Comparison of ENCODE assay signal across 1 cellular context in genomic region chr10:125878957-125879835, GRCh38.
A peak's percentile ranks its signal among the peaks of the same experiment; 100 is the strongest.
TF ChIP-seq lines count a peak whose summit lies in the region.

No MANE protein-coding gene starts in this region.

TF ChIP-seq in HEK293, 187 proteins besides CTCF, POLR2A, EP300 and RAD21 (continued from another document and continues in another):
- TF ChIP-seq PRDM2 (tag by site-specific recombination; IDR thresholded peaks at IDR 0.05; ENCODE audit: borderline replicate concordance): no peak
- TF ChIP-seq ZSCAN23 (tag by site-specific recombination; IDR thresholded peaks at IDR 0.05): no peak
- no peak for TF ChIP-seq KLF7 (tag by site-specific recombination; IDR thresholded peaks at IDR 0.05; ENCODE audit: borderline replicate concordance)
- no peak for TF ChIP-seq ZNF585B (tag by site-specific recombination; IDR thresholded peaks at IDR 0.05)
- TF ChIP-seq ZSCAN5A (tag by site-specific recombination; IDR thresholded peaks at IDR 0.05): no peak
- TF ChIP-seq ZNF394 (tag by site-specific recombination; IDR thresholded peaks at IDR 0.05; ENCODE audit: borderline replicate concordance): no peak
- TF ChIP-seq ZSCAN4 (tag by site-specific recombination; IDR thresholded peaks at IDR 0.05): no peak
- TF ChIP-seq AEBP2 (tag by site-specific recombination; IDR thresholded peaks at IDR 0.05; ENCODE audit: borderline replicate concordance): no peak
- no peak for TF ChIP-seq ZNF175 (tag by site-specific recombination; IDR thresholded peaks at IDR 0.05)
- TF ChIP-seq ZFP37 (tag by site-specific recombination; IDR thresholded peaks at IDR 0.05): no peak
- no peak for TF ChIP-seq REST (tag by site-specific recombination; IDR thresholded peaks at IDR 0.05)
- peak; percentile 64 for TF ChIP-seq ZBTB21 (tag by site-specific recombination; IDR thresholded peaks at IDR 0.05)
- no peak for TF ChIP-seq ZNF239 (tag by site-specific recombination; IDR thresholded peaks at IDR 0.05)
- TF ChIP-seq ZNF792 (tag by site-specific recombination; IDR thresholded peaks at IDR 0.05): no peak
- TF ChIP-seq ZNF214 (tag by site-specific recombination; IDR thresholded peaks at IDR 0.05; ENCODE audit: borderline replicate concordance): no peak
- no peak for TF ChIP-seq HOXC10 (CRISPR knock-in tag; IDR thresholded peaks at IDR 0.05)
- peak; percentile 95 for TF ChIP-seq ZNF362 (tag by site-specific recombination; IDR thresholded peaks at IDR 0.05)
- no peak for TF ChIP-seq ZNF354C (tag by site-specific recombination; IDR thresholded peaks at IDR 0.05; ENCODE audit: borderline replicate concordance, low read depth)
- no peak for TF ChIP-seq YY1 (tag by site-specific recombination; IDR thresholded peaks at IDR 0.05)
- no peak for TF ChIP-seq ZNF514 (tag by site-specific recombination; IDR thresholded peaks at IDR 0.05)
- no peak for TF ChIP-seq ZNF596 (tag by site-specific recombination; IDR thresholded peaks at IDR 0.05)
- no peak for TF ChIP-seq ZNF48 (tag by site-specific recombination; IDR thresholded peaks at IDR 0.05)
- no peak for TF ChIP-seq ZNF776 (tag by site-specific recombination; IDR thresholded peaks at IDR 0.05; ENCODE audit: borderline replicate concordance)
- no peak for TF ChIP-seq ZSCAN30 (tag by site-specific recombination; IDR thresholded peaks at IDR 0.05)
- TF ChIP-seq MEIS1 (CRISPR knock-in tag; IDR thresholded peaks at IDR 0.05; ENCODE audit: borderline replicate concordance): no peak
- no peak for TF ChIP-seq ZNF274 (IDR thresholded peaks at IDR 0.05; ENCODE audit: low read length)
- no peak for TF ChIP-seq ZNF274 (tag by site-specific recombination; IDR thresholded peaks at IDR 0.05; ENCODE audit: borderline replicate concordance)
- no peak for TF ChIP-seq BCL11A (tag by site-specific recombination; IDR thresholded peaks at IDR 0.05; ENCODE audit: low read depth)
- no peak for TF ChIP-seq ZNF169 (tag by site-specific recombination; IDR thresholded peaks at IDR 0.05)
- no peak for TF ChIP-seq ZBTB11 (tag by site-specific recombination; conservative IDR thresholded peaks at IDR 0.05; ENCODE audit: low read depth)
- no peak for TF ChIP-seq ZNF664 (tag by site-specific recombination; IDR thresholded peaks at IDR 0.05)
- TF ChIP-seq ZBTB7A (tag by site-specific recombination; IDR thresholded peaks at IDR 0.05; ENCODE audit: low read depth): no peak
- TF ChIP-seq ZNF24 (tag by site-specific recombination; IDR thresholded peaks at IDR 0.05): no peak
- no peak for TF ChIP-seq KLF17 (tag by site-specific recombination; IDR thresholded peaks at IDR 0.05)
- no peak for TF ChIP-seq ZNF548 (tag by site-specific recombination; IDR thresholded peaks at IDR 0.05)
- no peak for TF ChIP-seq ZNF785 (tag by site-specific recombination; IDR thresholded peaks at IDR 0.05)
- TF ChIP-seq SP3 (tag by site-specific recombination; IDR thresholded peaks at IDR 0.05): peak; percentile 25; the same call in 1 of the 2 replicates
- no peak for TF ChIP-seq ZNF701 (tag by site-specific recombination; IDR thresholded peaks at IDR 0.05)
- TF ChIP-seq SETDB1 (IDR thresholded peaks at IDR 0.05; ENCODE audit: insufficient read length, low read length): no peak
- TF ChIP-seq ZNF510 (tag by site-specific recombination; IDR thresholded peaks at IDR 0.05; ENCODE audit: insufficient replicate concordance): no peak
- TF ChIP-seq ZNF19 (tag by site-specific recombination; IDR thresholded peaks at IDR 0.05; ENCODE audit: low read depth): no peak
- TF ChIP-seq ZFP3 (tag by site-specific recombination; IDR thresholded peaks at IDR 0.05; ENCODE audit: low read depth): no peak
- TF ChIP-seq ZNF211 (tag by site-specific recombination; IDR thresholded peaks at IDR 0.05; ENCODE audit: low read depth): no peak
- no peak for TF ChIP-seq ZNF138 (tag by site-specific recombination; IDR thresholded peaks at IDR 0.05; ENCODE audit: borderline replicate concordance)
- peak; percentile 64; the same call in 1 of the 2 replicates for TF ChIP-seq PRDM1 (tag by site-specific recombination; IDR thresholded peaks at IDR 0.05)
- TF ChIP-seq OSR2 (tag by site-specific recombination; IDR thresholded peaks at IDR 0.05): peak; percentile 20; the same call in 1 of the 2 replicates
- no peak for TF ChIP-seq ZNF501 (tag by site-specific recombination; IDR thresholded peaks at IDR 0.05)
- no peak for TF ChIP-seq SCRT1 (tag by site-specific recombination; IDR thresholded peaks at IDR 0.05; ENCODE audit: borderline replicate concordance)
- no peak for TF ChIP-seq ZNF155 (tag by site-specific recombination; IDR thresholded peaks at IDR 0.05)
